ENCODE assay signal across 3 cellular contexts in genomic region chr1:908734-909133, GRCh38. TPM values are rescaled to one million over a fixed set of nuclear protein-coding genes. Genes with fewer than 3 reads are reported as not detected.
"Had no signal": no experiment of that assay in that cellular context is flagged by ENCODE, and none has a peak within 500 bp of the region (broad histone marks: within the 10 kb centered on the region; RNA-seq: fewer than 3 reads in every experiment).

No MANE protein-coding gene starts in this region.

RNA-seq across cellular contexts. Expression of gene SAMD11, which starts 15.0 kb away (rescaled TPM):
- total RNA-seq: mammary epithelial cell; mononuclear cell; naive thymus-derived CD4-positive, alpha-beta T cell had no signal
- polyA plus RNA-seq: mammary epithelial cell had no signal
